ENCODE assay signal across 8 cellular contexts in genomic region chr11:18540207-18541009, GRCh38. TPM values are rescaled to one million over a fixed set of nuclear protein-coding genes. Genes with fewer than 3 reads are reported as not detected.
DNase-seq lines count a peak whose midpoint lies in the region; ATAC-seq, FAIRE-seq and TF ChIP-seq lines count a peak whose summit lies in the region.

No MANE protein-coding gene starts in this region.

- H3K79me2 ChIP-seq in keratinocyte (ENCODE audit: control insufficient read depth, insufficient read depth, low read length): no peaks in the 10 kb centered on the region

- no peak overlapping the region for H3K4me3 Mint-ChIP-seq in T-helper 2 cell treated with Interferon-gamma antibody and Interleukin-4, amounts not matched to agents 5 μg/mL and 100 μg/mL, for 36 hours

- dilution Hi-C loops in keratinocyte (cut with MboI; ENCODE audit: extremely low pct_ligation_motif_present, low sequenced_read_pairs): no loop called here

- ATAC-seq in GM19324 (IDR thresholded peaks at IDR 0.05; ENCODE audit: low FRiP score, unreplicated experiment) (no peak), HG03571 (IDR thresholded peaks at IDR 0.05; ENCODE audit: unreplicated experiment) (no peak)

- no peak overlapping the region for H3K4me3 ChIP-seq in keratinocyte (ENCODE audit: control insufficient read depth in 2 of 3, extremely low read depth in 1 of 3, insufficient read depth in 2 of 3, low read depth in 1 of 3, low read length in 3 of 3)
- H3K4me3 ChIP-seq in thyroid gland (replicated peaks in 1 of 3): no peak overlapping the region

- H3K9me1 ChIP-seq in keratinocyte (ENCODE audit: control insufficient read depth, extremely low read depth, insufficient read depth, low read length): no peaks in the 10 kb centered on the region

- H3K9ac ChIP-seq in keratinocyte (ENCODE audit: control insufficient read depth, extremely low read depth, insufficient read depth, low read length): no peak overlapping the region

- peaks cover 9% of the 10 kb centered on the region for H3K36me3 Mint-ChIP-seq in T-helper 2 cell treated with Interferon-gamma antibody and Interleukin-4, amounts not matched to agents 5 μg/mL and 100 μg/mL, for 36 hours (ENCODE audit: low read depth)

- H3K4me1 Mint-ChIP-seq in T-helper 2 cell treated with Interferon-gamma antibody and Interleukin-4, amounts not matched to agents 5 μg/mL and 100 μg/mL, for 36 hours (ENCODE audit: low read depth): peaks cover 4% of the 10 kb centered on the region

- TF ChIP-seq CTCF in keratinocyte (optimal IDR thresholded peaks at IDR 0.05 in 1 of 3, IDR thresholded peaks at IDR 0.05 in 1 of 3, conservative IDR thresholded peaks at IDR 0.05 in 1 of 3; ENCODE audit: extremely low read depth in 1 of 3, insufficient read depth in 2 of 3, low read length in 3 of 3) (peak in 2 of 3 experiments; percentile 18 to 19), thyroid gland (IDR thresholded peaks at IDR 0.05) (peak in 2 of 6 experiments; percentile 17 to 28)

- peak overlapping the region; percentile 49 for H3K27ac Mint-ChIP-seq in T-helper 2 cell treated with Interferon-gamma antibody and Interleukin-4, amounts not matched to agents 5 μg/mL and 100 μg/mL, for 36 hours

- H3K4me1 ChIP-seq in keratinocyte (ENCODE audit: control insufficient read depth, extremely low read depth, insufficient read depth, low read length): no peaks in the 10 kb centered on the region
- H3K4me1 ChIP-seq in thyroid gland: no peaks in the 10 kb centered on the region

- H3K36me3 ChIP-seq in keratinocyte (ENCODE audit: control insufficient read depth in 2 of 2, extremely low read depth in 1 of 2, insufficient read depth in 2 of 2, low read length in 2 of 2) (peaks cover 9% of the 10 kb centered on the region in 2 experiments), thyroid gland (peaks cover 6 to 11% of the 10 kb centered on the region in 2 donors)

- H3K27me3 ChIP-seq in keratinocyte (ENCODE audit: control insufficient read depth, extremely low read depth, insufficient read depth, low read length): no peaks in the 10 kb centered on the region
- H3K27me3 ChIP-seq in thyroid gland: no peaks in the 10 kb centered on the region

- H3K4me2 ChIP-seq in keratinocyte (ENCODE audit: control insufficient read depth, extremely low read depth, insufficient read depth, low read depth, low read length): no peak overlapping the region

- no peak for TF ChIP-seq POLR2A in thyroid gland (IDR thresholded peaks at IDR 0.05)

- 94 to 100% methylated on average over 1 of the region's 1 CpG for WGBS in thyroid gland, 2 donors

- intact Hi-C loops in thyroid gland (cut with DNase I): no loop called here

- no peak overlapping the region for H2AFZ ChIP-seq in keratinocyte (ENCODE audit: control insufficient read depth, low read length)

- no peaks in the 10 kb centered on the region for H3K27me3 Mint-ChIP-seq in T-helper 2 cell treated with Interferon-gamma antibody and Interleukin-4, amounts not matched to agents 5 μg/mL and 100 μg/mL, for 36 hours (ENCODE audit: low read depth)

- no peak overlapping the region for H3K27ac ChIP-seq in keratinocyte (ENCODE audit: control insufficient read depth, insufficient read depth, low read length)
- H3K27ac ChIP-seq in thyroid gland: no peak overlapping the region

- no peaks in the 10 kb centered on the region for H3K9me3 ChIP-seq in keratinocyte (ENCODE audit: control insufficient read depth, low read depth, low read length)
- no peaks in the 10 kb centered on the region for H3K9me3 ChIP-seq in thyroid gland

- peak; percentile 47 for DNase-seq in NCI-H1092 treated with DMSO at 0.1 percent for 48 hours (lab: John Stamatoyannopoulos, UW)
- no peak for DNase-seq in NCI-H1092 (lab: John Stamatoyannopoulos, UW)
- peak; percentile 8 for DNase-seq in HPDE6-E6E7 (ENCODE audit: extremely low spot score)
- no peak for DNase-seq in T-helper 2 cell treated with Interferon-gamma antibody and Interleukin-4, amounts not matched to agents 5 μg/mL and 100 μg/mL, for 36 hours (ENCODE audit: low spot score)
- DNase-seq in keratinocyte (ENCODE audit: low read depth, low spot score): no peak
- no peak for DNase-seq in thyroid gland

- FAIRE-seq in keratinocyte (lab: Jason Lieb, UNC): no peak

- H3K9me3 Mint-ChIP-seq in T-helper 2 cell treated with Interferon-gamma antibody and Interleukin-4, amounts not matched to agents 5 μg/mL and 100 μg/mL, for 36 hours: no peaks in the 10 kb centered on the region

- H4K20me1 ChIP-seq in keratinocyte (ENCODE audit: control insufficient read depth, extremely low read depth, insufficient read depth, low read length): no peaks in the 10 kb centered on the region

RNA-seq across cellular contexts. Expression of gene TSG101, which starts 13.7 kb away (rescaled TPM):
- polyA plus RNA-seq in keratinocyte: 113 to 148 TPM (median 130 TPM) in 3 replicates
- 354 TPM for polyA plus RNA-seq in keratinocyte (2011; ENCODE audit: low read depth)
- 106 and 170 TPM in 2 replicates for polyA plus RNA-seq in keratinocyte (2011; cell fraction: cytosol; rRNA removed)
- polyA plus RNA-seq in keratinocyte (2011; cell fraction: nucleus; rRNA removed): 109 and 113 TPM in 2 replicates
- 50.9 and 79.5 TPM in 2 replicates for polyA plus RNA-seq in keratinocyte (2012; ENCODE audit: low replicate concordance)
- 102 to 125 TPM (median 114 TPM) in 3 replicates for polyA minus RNA-seq in keratinocyte
- 54.1 TPM for polyA minus RNA-seq in keratinocyte (2011; cell fraction: cytosol; rRNA and poly(A)+ RNA removed)
- polyA minus RNA-seq in keratinocyte (2011; cell fraction: nucleus; rRNA and poly(A)+ RNA removed): 30.3 and 63.8 TPM in 2 replicates
- 100 to 1,000 TPM in 2 of 4 donors, 10 to 100 TPM in 2; 71.5 to 147 (median 99.3) TPM for total RNA-seq in thyroid gland

RNA-seq across cellular contexts. Expression of gene UEVLD, which starts 48.1 kb away (rescaled TPM):
- 25.8 to 34.2 TPM (median 27.9 TPM) in 3 replicates for polyA plus RNA-seq in keratinocyte
- polyA plus RNA-seq in keratinocyte (2011; ENCODE audit: low read depth): 22.8 TPM
- 17.7 and 37.1 TPM in 2 replicates for polyA plus RNA-seq in keratinocyte (2011; cell fraction: cytosol; rRNA removed)
- 18.9 and 24.5 TPM in 2 replicates for polyA plus RNA-seq in keratinocyte (2011; cell fraction: nucleus; rRNA removed)
- polyA plus RNA-seq in keratinocyte (2012; ENCODE audit: low replicate concordance): 16.1 and 24.0 TPM in 2 replicates
- polyA minus RNA-seq in keratinocyte: 10.7 to 33.5 TPM (median 21.1 TPM) in 3 replicates
- 11.3 TPM for polyA minus RNA-seq in keratinocyte (2011; cell fraction: cytosol; rRNA and poly(A)+ RNA removed)
- 14.6 and 24.8 TPM in 2 replicates for polyA minus RNA-seq in keratinocyte (2011; cell fraction: nucleus; rRNA and poly(A)+ RNA removed)
- total RNA-seq in thyroid gland: 10 to 100 TPM; 19.5 to 37.9 (median 35.4) TPM

RNA-seq across cellular contexts. Expression of gene MISFA, which starts 59.2 kb away (rescaled TPM):
- polyA plus RNA-seq in keratinocyte: 0.63 to 1.7 TPM (median 0.70 TPM) in 3 replicates
- 3.2 TPM for polyA plus RNA-seq in keratinocyte (2011; ENCODE audit: low read depth)
- 1.3 and 1.6 TPM in 2 replicates for polyA plus RNA-seq in keratinocyte (2011; cell fraction: cytosol; rRNA removed)
- polyA plus RNA-seq in keratinocyte (2011; cell fraction: nucleus; rRNA removed): 0.85 TPM in 1 of 2 replicates, not detected in the other
- polyA plus RNA-seq in keratinocyte (2012; ENCODE audit: low replicate concordance): 0.60 and 2.6 TPM in 2 replicates
- polyA minus RNA-seq in keratinocyte: not detected in 3 replicates
- polyA minus RNA-seq in keratinocyte (2011; cell fraction: cytosol; rRNA and poly(A)+ RNA removed): not detected
- not detected in 2 replicates for polyA minus RNA-seq in keratinocyte (2011; cell fraction: nucleus; rRNA and poly(A)+ RNA removed)
- 1 to 10 TPM in 3 of 4 donors, not detected in 1; 1.3 to 5.7 (median 4.4) TPM for total RNA-seq in thyroid gland

Comparison
In these comparisons a context has a peak if more than half of its experiments do, and no peak if none do; other contexts are left out.
1. DNase-seq: peak in NCI-H1092 treated with DMSO at 0.1 percent for 48 hours (single experiment) and HPDE6-E6E7 (single experiment); none in NCI-H1092 (single experiment), T-helper 2 cell treated with Interferon-gamma antibody and Interleukin-4, amounts not matched to agents 5 μg/mL and 100 μg/mL, for 36 hours (single experiment), keratinocyte (single experiment) and thyroid gland (0 of 2).